In the genomic region with DNA sequence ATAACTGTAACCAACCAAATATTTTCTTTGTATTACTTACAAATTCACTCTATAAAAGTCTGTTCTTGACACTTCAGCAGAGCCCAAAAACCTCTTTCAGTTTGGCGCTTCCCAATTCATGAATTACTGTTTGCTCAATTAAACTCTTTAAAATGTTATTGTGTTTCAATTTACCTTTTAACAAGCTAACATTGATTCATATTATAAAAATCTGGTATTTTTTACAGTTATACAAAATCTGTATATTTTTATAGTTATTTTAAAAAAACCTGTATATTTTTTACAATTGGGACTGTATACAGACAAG, we compare ENCODE assay signal across 26 cellular contexts.
"Had no signal": no experiment of that assay in that cellular context is flagged by ENCODE, and none has a peak within 500 bp of the region (broad histone marks: within the 10 kb centered on the region; RNA-seq: fewer than 3 reads in every experiment).

No MANE protein-coding gene starts in this region.

- H3K9me3 Mint-ChIP-seq: natural killer cell treated with Interleukin-12 subunit alpha and Interleukin-12 subunit beta and Interleukin-15 and Interleukin-18, amount 100 ng/mL, for 72 hours; neural crest cell; stimulated activated effector memory CD8-positive, alpha-beta T cell treated with anti-CD3 and anti-CD28 coated beads, Interleukin-12 subunit alpha, Interleukin-12 subunit beta, amount 100 ng/mL, for 72 hours; stimulated activated naive CD8-positive, alpha-beta T cell treated with anti-CD3 and anti-CD28 coated beads, Interleukin-15, Interleukin-2, amounts not matched to agents 100 ng/mL and 50 ng/mL, for 24 hours had no signal

- H3K4me1 ChIP-seq: pancreas, psoas muscle, right lobe of liver, sigmoid colon, stomach, thyroid gland, tibial nerve, upper lobe of left lung, vagina had no signal

- DNase-seq: nephron progenitor cell; nucleus accumbens; pancreas; psoas muscle; right cardiac atrium; right lobe of liver; sigmoid colon; small intestine; stimulated activated CD4-positive, alpha-beta T cell treated with anti-CD3 and anti-CD28 coated beads, Interleukin-15, amount 100 ng/mL, for 24 hours; stimulated activated CD4-positive, alpha-beta T cell treated with anti-CD3 and anti-CD28 coated beads, Interleukin-2, amount 100 ng/mL, for 24 hours; stimulated activated CD4-positive, alpha-beta T cell treated with anti-CD3 and anti-CD28 coated beads, Interleukin-2, amount 100 ng/mL, for 48 hours; stimulated activated CD4-positive, alpha-beta T cell treated with anti-CD3 and anti-CD28 coated beads, Interleukin-4, amount 100 ng/mL, for 24 hours; stimulated activated naive B cell treated with anti-CD40 and anti-IgM and Interleukin-4, amounts not matched to agents 10 μg/mL and 1 μg/mL and 100 μg/mL, for 72 hours; stimulated activated naive CD4-positive, alpha-beta T cell treated with Interleukin-2 at 50 U/mL for 16 hours; stomach; thyroid gland had no signal

- H3K4me3 ChIP-seq: pancreas, psoas muscle, right lobe of liver, sigmoid colon, stomach, thoracic aorta, thyroid gland, tibial nerve, upper lobe of left lung, vagina had no signal

- H3K27ac ChIP-seq: neutrophil, pancreas, psoas muscle, right lobe of liver, sigmoid colon, stomach, thoracic aorta, thyroid gland, tibial nerve, upper lobe of left lung, vagina had no signal

- H3K27me3 ChIP-seq: neutrophil, pancreas, right lobe of liver, sigmoid colon, thyroid gland, tibial nerve, upper lobe of left lung, vagina had no signal

- H3K36me3 Mint-ChIP-seq: natural killer cell treated with Interleukin-12 subunit alpha and Interleukin-12 subunit beta and Interleukin-15 and Interleukin-18, amount 100 ng/mL, for 72 hours; stimulated activated effector memory CD8-positive, alpha-beta T cell treated with anti-CD3 and anti-CD28 coated beads, Interleukin-12 subunit alpha, Interleukin-12 subunit beta, amount 100 ng/mL, for 72 hours; stimulated activated naive B cell treated with anti-CD40 and anti-IgM and Interleukin-4, amounts not matched to agents 10 μg/mL and 1 μg/mL and 100 μg/mL, for 72 hours had no signal

- H3K27ac Mint-ChIP-seq: natural killer cell treated with Interleukin-12 subunit alpha and Interleukin-12 subunit beta and Interleukin-15 and Interleukin-18, amount 100 ng/mL, for 72 hours; nephron progenitor cell; progenitor cell of endocrine pancreas; stimulated activated effector memory CD8-positive, alpha-beta T cell treated with anti-CD3 and anti-CD28 coated beads, Interleukin-12 subunit alpha, Interleukin-12 subunit beta, amount 100 ng/mL, for 72 hours; stimulated activated naive B cell treated with anti-CD40 and anti-IgM and Interleukin-4, amounts not matched to agents 10 μg/mL and 1 μg/mL and 100 μg/mL, for 72 hours; stimulated activated naive CD8-positive, alpha-beta T cell treated with anti-CD3 and anti-CD28 coated beads, Interleukin-15, Interleukin-2, amounts not matched to agents 100 ng/mL and 50 ng/mL, for 24 hours had no signal

- H3K27me3 Mint-ChIP-seq: natural killer cell treated with Interleukin-12 subunit alpha and Interleukin-12 subunit beta and Interleukin-15 and Interleukin-18, amount 100 ng/mL, for 72 hours; stimulated activated naive CD8-positive, alpha-beta T cell treated with anti-CD3 and anti-CD28 coated beads, Interleukin-15, Interleukin-2, amounts not matched to agents 100 ng/mL and 50 ng/mL, for 24 hours had no signal

- H3K4me1 Mint-ChIP-seq: nephron progenitor cell; stimulated activated effector memory CD8-positive, alpha-beta T cell treated with anti-CD3 and anti-CD28 coated beads, Interleukin-12 subunit alpha, Interleukin-12 subunit beta, amount 100 ng/mL, for 72 hours had no signal

- H3K4me3 Mint-ChIP-seq: natural killer cell treated with Interleukin-12 subunit alpha and Interleukin-12 subunit beta and Interleukin-15 and Interleukin-18, amount 100 ng/mL, for 72 hours; nephron progenitor cell; neural crest cell; stimulated activated effector memory CD8-positive, alpha-beta T cell treated with anti-CD3 and anti-CD28 coated beads, Interleukin-12 subunit alpha, Interleukin-12 subunit beta, amount 100 ng/mL, for 72 hours; stimulated activated naive B cell treated with anti-CD40 and anti-IgM and Interleukin-4, amounts not matched to agents 10 μg/mL and 1 μg/mL and 100 μg/mL, for 72 hours; stimulated activated naive CD8-positive, alpha-beta T cell treated with anti-CD3 and anti-CD28 coated beads, Interleukin-15, Interleukin-2, amounts not matched to agents 100 ng/mL and 50 ng/mL, for 24 hours had no signal

- ATAC-seq: natural killer cell treated with Interleukin-12 subunit alpha and Interleukin-12 subunit beta and Interleukin-15 and Interleukin-18, amount 100 ng/mL, for 72 hours; pancreas; psoas muscle; right cardiac atrium; stimulated activated effector memory CD8-positive, alpha-beta T cell treated with anti-CD3 and anti-CD28 coated beads, Interleukin-12 subunit alpha, Interleukin-12 subunit beta, amount 100 ng/mL, for 72 hours; stimulated activated naive B cell treated with anti-CD40 and anti-IgM and Interleukin-4, amounts not matched to agents 10 μg/mL and 1 μg/mL and 100 μg/mL, for 72 hours had no signal

- H3K36me3 ChIP-seq: neutrophil, pancreas, right lobe of liver, sigmoid colon, stomach, thoracic aorta, thyroid gland, tibial nerve, upper lobe of left lung, vagina had no signal
